In the genomic region with DNA sequence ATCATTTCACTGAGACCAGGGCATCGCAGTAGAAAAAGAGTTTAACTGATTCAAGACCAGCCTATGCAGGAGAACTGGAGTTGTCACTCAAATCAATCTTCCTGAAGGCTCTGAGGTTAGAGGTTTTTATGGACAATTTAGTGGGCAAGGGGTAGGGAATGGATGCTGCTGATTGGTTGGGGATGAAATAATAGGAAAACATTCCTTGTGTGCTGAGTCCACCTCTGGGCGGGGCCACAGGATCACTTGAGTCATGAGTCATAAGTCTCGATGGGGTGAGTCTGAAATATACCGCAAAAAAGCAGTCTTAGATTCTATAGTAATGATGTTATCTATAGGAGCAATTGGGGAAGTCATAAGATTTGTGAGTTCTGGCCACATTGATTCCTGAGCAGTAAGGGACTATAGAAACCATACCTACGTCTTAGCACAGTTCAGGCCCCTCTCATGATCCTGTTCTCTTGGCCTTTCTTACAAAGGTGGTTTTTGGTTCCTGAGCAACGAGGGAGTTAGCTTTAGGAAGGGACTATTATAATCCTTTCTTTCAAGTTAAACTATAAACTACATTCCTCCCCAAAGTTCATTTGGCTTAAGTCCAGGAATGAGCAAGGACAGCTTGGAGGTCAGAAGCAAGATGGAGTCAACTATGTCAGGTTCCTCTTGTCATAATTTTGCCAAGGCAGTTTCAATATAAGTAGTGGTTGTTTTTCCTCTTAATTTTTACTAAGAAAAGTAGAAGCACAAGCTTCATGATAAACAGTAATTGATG, we compare ENCODE assay signal across 15 cellular contexts. TPM values are rescaled to one million over a fixed set of nuclear protein-coding genes. Genes with fewer than 3 reads are reported as not detected.
DNase-seq lines count a peak whose midpoint lies in the region; ATAC-seq and TF ChIP-seq lines count a peak whose summit lies in the region.
"Had no signal": no experiment of that assay in that cellular context is flagged by ENCODE, and none has a peak within 500 bp of the region (broad histone marks: within the 10 kb centered on the region; RNA-seq: fewer than 3 reads in every experiment).

No MANE protein-coding gene starts in this region.

- no peaks in the 10 kb centered on the region for H3K9me3 ChIP-seq in neuron (ENCODE audit: low read length)
- no peaks in the 10 kb centered on the region for H3K9me3 ChIP-seq in lower lobe of right lung

- H3K36me3 ChIP-seq in GM23338 (ENCODE audit: insufficient read depth) (no peaks in the 10 kb centered on the region), neuron (ENCODE audit: insufficient read depth, low read length) (no peaks in the 10 kb centered on the region), lower lobe of right lung (no peaks in the 10 kb centered on the region)

- H2AFZ ChIP-seq in GM23338, result 0 out of 2 replicates have a peak overlapping the region, but pooled peaks have one; percentile 3
- peak overlapping the region; percentile 28 for H2AFZ ChIP-seq in neuron (ENCODE audit: low read depth, low read length)

- peaks cover 21% of the 10 kb centered on the region for H3K79me2 ChIP-seq in GM23338 (replicated peaks; ENCODE audit: insufficient read depth)

- H3K27me3 Mint-ChIP-seq in GM23338 (ENCODE audit: insufficient read depth, low read depth, poor library complexity), result peaks cover 17% of the 10 kb centered on the region
- H3K27me3 Mint-ChIP-seq: stimulated activated memory B cell treated with anti-CD40 and anti-IgM and Interleukin-4, amounts not matched to agents 10 μg/mL and 1 μg/mL and 100 μg/mL, for 72 hours had no signal

- intact Hi-C loops in posterior vena cava (cut with DNase I), result loop anchor here in 1 of 2 donors (10.0 kb wide), 1 partner anchor 675 kb away; the partner anchor contains the start of gene MB21D2
- intact Hi-C loops in lower lobe of right lung (cut with DNase I), result no loop called here

- H4K20me1 ChIP-seq in GM23338 (replicated peaks; ENCODE audit: insufficient read depth), result no peaks in the 10 kb centered on the region

- no peak overlapping the region for H3K4me3 Mint-ChIP-seq in GM23338
- H3K4me3 Mint-ChIP-seq: H9; stimulated activated memory B cell treated with anti-CD40 and anti-IgM and Interleukin-4, amounts not matched to agents 10 μg/mL and 1 μg/mL and 100 μg/mL, for 72 hours had no signal

- H3K27ac ChIP-seq in GM23338 (ENCODE audit: low read depth), result no peak overlapping the region
- H3K27ac ChIP-seq in lower lobe of right lung, result no peak overlapping the region

- H3K27ac Mint-ChIP-seq in GM23338, result no peak overlapping the region
- H3K27ac Mint-ChIP-seq: H9; stimulated activated memory B cell treated with anti-CD40 and anti-IgM and Interleukin-4, amounts not matched to agents 10 μg/mL and 1 μg/mL and 100 μg/mL, for 72 hours had no signal

- H3K9me2 ChIP-seq in GM23338 (ENCODE audit: insufficient read depth), result 0 out of 2 replicates have a peak, but pooled peaks cover 7% of the 10 kb centered on the region

- peaks cover 20% of the 10 kb centered on the region for H3K4me1 Mint-ChIP-seq in GM23338

- no peak for DNase-seq in GM23338 (ENCODE audit: low spot score)
- DNase-seq in NCI-H69 (lab: John Stamatoyannopoulos, UW), result peak; percentile 12
- DNase-seq in cardiac fibroblast (ENCODE audit: low read depth in 2 of 2), result peak; percentile 45 to 84
- DNase-seq in posterior vena cava (ENCODE audit: low spot score), result no peak
- DNase-seq in lower lobe of right lung, result no peak
- DNase-seq in stimulated activated CD4-positive, alpha-beta T cell treated with anti-CD3 and anti-CD28 coated beads, Interleukin-4, amount 100 ng/mL, for 24 hours, result no peak
- no peak for DNase-seq in OCI-M2 (lab: John Stamatoyannopoulos, UW; ENCODE audit: unreplicated experiment)
- DNase-seq: activated T-cell treated with anti-CD3 and anti-CD28 coated beads for 4 hours, DND-41, H9, hippocampal formation, NCI-H2171 treated with DMSO at 0.1 percent for 48 hours, T-helper 1 cell had no signal

- H3K4me1 ChIP-seq in GM23338 (ENCODE audit: insufficient read depth), result peaks cover 12% of the 10 kb centered on the region; the same call in 1 of the 2 replicates
- H3K4me1 ChIP-seq in neuron (ENCODE audit: insufficient read depth, low read length), result peaks cover 18% of the 10 kb centered on the region
- peaks cover 21% of the 10 kb centered on the region for H3K4me1 ChIP-seq in lower lobe of right lung

- no peaks in the 10 kb centered on the region; the same call in 2 of the 3 replicates for H3K9me3 Mint-ChIP-seq in GM23338
- H3K9me3 Mint-ChIP-seq: H9; stimulated activated memory B cell treated with anti-CD40 and anti-IgM and Interleukin-4, amounts not matched to agents 10 μg/mL and 1 μg/mL and 100 μg/mL, for 72 hours had no signal

- no peak for TF ChIP-seq CTCF in GM23338 (conservative IDR thresholded peaks at IDR 0.05; ENCODE audit: low read depth in 2 of 2)
- TF ChIP-seq CTCF in cardiac fibroblast (IDR thresholded peaks at IDR 0.05; ENCODE audit: low read depth, low read length), result no peak
- no peak for TF ChIP-seq CTCF in lower lobe of right lung (IDR thresholded peaks at IDR 0.05)

- H3K4me3 ChIP-seq in GM23338 (no peak overlapping the region), cardiac fibroblast (replicated peaks in 1 of 2; ENCODE audit: low read depth in 2 of 2, low read length in 2 of 2) (no peak overlapping the region), neuron (ENCODE audit: low read length) (no peak overlapping the region), lower lobe of right lung (no peak overlapping the region)

- H3F3A ChIP-seq in GM23338 (replicated peaks; ENCODE audit: low read depth), result no peaks in the 10 kb centered on the region

- ATAC-seq in GM23338 (no peak), lower lobe of right lung (no peak)
- ATAC-seq: stimulated activated memory B cell treated with anti-CD40 and anti-IgM and Interleukin-4, amounts not matched to agents 10 μg/mL and 1 μg/mL and 100 μg/mL, for 72 hours had no signal

- H3K4me2 ChIP-seq in GM23338, result no peak overlapping the region

- no peaks in the 10 kb centered on the region for H3K36me3 Mint-ChIP-seq in GM23338 (ENCODE audit: low read depth)
- H3K36me3 Mint-ChIP-seq: stimulated activated memory B cell treated with anti-CD40 and anti-IgM and Interleukin-4, amounts not matched to agents 10 μg/mL and 1 μg/mL and 100 μg/mL, for 72 hours had no signal

- peaks cover 7% of the 10 kb centered on the region for H3K27me3 ChIP-seq in GM23338 (ENCODE audit: insufficient read depth)
- no peaks in the 10 kb centered on the region for H3K27me3 ChIP-seq in neuron (ENCODE audit: insufficient read depth, low read length)
- no peaks in the 10 kb centered on the region for H3K27me3 ChIP-seq in lower lobe of right lung (ENCODE audit: low read depth)

TF ChIP-seq in GM23338, 12 proteins besides CTCF, POLR2A, EP300 and RAD21:
- TF ChIP-seq EZH2phosphoT487 (IDR thresholded peaks at IDR 0.05; ENCODE audit: unreplicated experiment), result no peak
- TF ChIP-seq, protein P1, sequence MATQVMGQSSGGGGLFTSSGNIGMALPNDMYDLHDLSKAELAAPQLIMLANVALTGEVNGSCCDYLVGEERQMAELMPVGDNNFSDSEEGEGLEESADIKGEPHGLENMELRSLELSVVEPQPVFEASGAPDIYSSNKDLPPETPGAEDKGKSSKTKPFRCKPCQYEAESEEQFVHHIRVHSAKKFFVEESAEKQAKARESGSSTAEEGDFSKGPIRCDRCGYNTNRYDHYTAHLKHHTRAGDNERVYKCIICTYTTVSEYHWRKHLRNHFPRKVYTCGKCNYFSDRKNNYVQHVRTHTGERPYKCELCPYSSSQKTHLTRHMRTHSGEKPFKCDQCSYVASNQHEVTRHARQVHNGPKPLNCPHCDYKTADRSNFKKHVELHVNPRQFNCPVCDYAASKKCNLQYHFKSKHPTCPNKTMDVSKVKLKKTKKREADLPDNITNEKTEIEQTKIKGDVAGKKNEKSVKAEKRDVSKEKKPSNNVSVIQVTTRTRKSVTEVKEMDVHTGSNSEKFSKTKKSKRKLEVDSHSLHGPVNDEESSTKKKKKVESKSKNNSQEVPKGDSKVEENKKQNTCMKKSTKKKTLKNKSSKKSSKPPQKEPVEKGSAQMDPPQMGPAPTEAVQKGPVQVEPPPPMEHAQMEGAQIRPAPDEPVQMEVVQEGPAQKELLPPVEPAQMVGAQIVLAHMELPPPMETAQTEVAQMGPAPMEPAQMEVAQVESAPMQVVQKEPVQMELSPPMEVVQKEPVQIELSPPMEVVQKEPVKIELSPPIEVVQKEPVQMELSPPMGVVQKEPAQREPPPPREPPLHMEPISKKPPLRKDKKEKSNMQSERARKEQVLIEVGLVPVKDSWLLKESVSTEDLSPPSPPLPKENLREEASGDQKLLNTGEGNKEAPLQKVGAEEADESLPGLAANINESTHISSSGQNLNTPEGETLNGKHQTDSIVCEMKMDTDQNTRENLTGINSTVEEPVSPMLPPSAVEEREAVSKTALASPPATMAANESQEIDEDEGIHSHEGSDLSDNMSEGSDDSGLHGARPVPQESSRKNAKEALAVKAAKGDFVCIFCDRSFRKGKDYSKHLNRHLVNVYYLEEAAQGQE (IDR thresholded peaks at IDR 0.05; ENCODE audit: unreplicated experiment), result no peak
- TF ChIP-seq CREB1 (CRISPR knock-in tag; IDR thresholded peaks at IDR 0.05; ENCODE audit: low read depth), result no peak
- no peak for TF ChIP-seq ZNF331 (CRISPR knock-in tag; IDR thresholded peaks at IDR 0.05; ENCODE audit: low read depth)
- TF ChIP-seq JUNB (IDR thresholded peaks at IDR 0.05; ENCODE audit: unreplicated experiment), result no peak
- TF ChIP-seq, protein P2, sequence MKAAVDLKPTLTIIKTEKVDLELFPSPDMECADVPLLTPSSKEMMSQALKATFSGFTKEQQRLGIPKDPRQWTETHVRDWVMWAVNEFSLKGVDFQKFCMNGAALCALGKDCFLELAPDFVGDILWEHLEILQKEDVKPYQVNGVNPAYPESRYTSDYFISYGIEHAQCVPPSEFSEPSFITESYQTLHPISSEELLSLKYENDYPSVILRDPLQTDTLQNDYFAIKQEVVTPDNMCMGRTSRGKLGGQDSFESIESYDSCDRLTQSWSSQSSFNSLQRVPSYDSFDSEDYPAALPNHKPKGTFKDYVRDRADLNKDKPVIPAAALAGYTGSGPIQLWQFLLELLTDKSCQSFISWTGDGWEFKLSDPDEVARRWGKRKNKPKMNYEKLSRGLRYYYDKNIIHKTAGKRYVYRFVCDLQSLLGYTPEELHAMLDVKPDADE (IDR thresholded peaks at IDR 0.05), result no peak
TF ChIP-seq in GM23338: peak in this region for 0.

RNA-seq across cellular contexts. Expression of gene OPA1, which starts 2.7 kb away (rescaled TPM):
- 78.8 and 89.9 TPM in 2 replicates for total RNA-seq in GM23338 (2014; rRNA removed; shearing (Covaris generic))
- 21.1 and 24.9 TPM in 2 replicates for polyA plus RNA-seq in GM23338 (2016; fragmentation: Nextera tagmentation; extraction: Ambion mirVana)
- total RNA-seq in posterior vena cava (10 to 100 TPM; 54.8 to 65.3 TPM), lower lobe of right lung (44.0 TPM)

RNA-seq across cellular contexts. Expression of gene ATP13A4, which starts 35.6 kb away (rescaled TPM):
- total RNA-seq in GM23338 (2014; rRNA removed; shearing (Covaris generic)), result not detected in 2 replicates
- polyA plus RNA-seq in GM23338 (2016; fragmentation: Nextera tagmentation; extraction: Ambion mirVana), result not detected in 2 replicates
- total RNA-seq in posterior vena cava (under 1 TPM; 0.14 to 0.33 TPM), lower lobe of right lung (188 TPM)

Comparison
In these comparisons a context has a peak if more than half of its experiments do, and no peak if none do; other contexts are left out.
1. DNase-seq: peak in NCI-H69 (single experiment) and cardiac fibroblast (2 of 2); none in GM23338 (single experiment), posterior vena cava (single experiment), lower lobe of right lung (single experiment), stimulated activated CD4-positive, alpha-beta T cell treated with anti-CD3 and anti-CD28 coated beads, Interleukin-4, amount 100 ng/mL, for 24 hours (single experiment) and OCI-M2 (single experiment).
2. RNA of gene ATP13A4, which starts 35.6 kb away (total RNA-seq): 188 TPM in lower lobe of right lung (single experiment); 0.14 to 0.33 TPM in posterior vena cava and not detected in GM23338; every median in the first group is over 100 times any median in the second.